8 cellular contexts compared by ENCODE assay signal in genomic region chr22:39173787-39174497, GRCh38. TPM values are rescaled to one million over a fixed set of nuclear protein-coding genes. Genes with fewer than 3 reads are reported as not detected.
DNase-seq lines count a peak whose midpoint lies in the region; ATAC-seq and TF ChIP-seq lines count a peak whose summit lies in the region.

No MANE protein-coding gene starts in this region.

- H3K4me1 ChIP-seq in mesodermal cell (ENCODE audit: control insufficient read depth, insufficient read depth, low read length, poor library complexity, severe bottlenecking) (peaks cover 53% of the 10 kb centered on the region), thyroid gland (peaks cover 39 to 63% of the 10 kb centered on the region in 2 donors)

- H3K9me3 ChIP-seq in mesodermal cell (ENCODE audit: control insufficient read depth, low read length) (no peaks in the 10 kb centered on the region), thyroid gland (no peaks in the 10 kb centered on the region)

- no peaks in the 10 kb centered on the region for H3K27me3 ChIP-seq in brain microvascular endothelial cell (replicated peaks)
- H3K27me3 ChIP-seq in thyroid gland, result no peaks in the 10 kb centered on the region

- intact Hi-C loops in thyroid gland (cut with DNase I), result loop anchor here (5.0 to 10.0 kb wide), 3 partner anchors 61 to 353 kb away; partner anchors contain the start of gene MIEF1

- in situ Hi-C loops in brain microvascular endothelial cell (cut with HindIII; ENCODE audit: low pct_ligation_motif_present, low sequenced_read_pairs), result no loop called here

- peak; percentile 61 for DNase-seq in NK-92 treated with Interleukin-12 subunit alpha and Interleukin-12 subunit beta, amount 100 ng/mL, for 24 hours (lab: John Stamatoyannopoulos, UW)
- no peak for DNase-seq in NK-92 (lab: John Stamatoyannopoulos, UW; ENCODE audit: unreplicated experiment)
- DNase-seq in brain microvascular endothelial cell, result no peak
- DNase-seq in thyroid gland, result no peak
- DNase-seq in DMS153 (lab: John Stamatoyannopoulos, UW), result no peak

- no peak overlapping the region for H3K4me3 ChIP-seq in brain microvascular endothelial cell (ENCODE audit: low read depth, low read length)
- H3K4me3 ChIP-seq in mesodermal cell (ENCODE audit: extremely low read depth, insufficient read depth, low read length, poor library complexity, severe bottlenecking), result no peak overlapping the region
- no peak overlapping the region for H3K4me3 ChIP-seq in thyroid gland (replicated peaks in 1 of 3)

- peak overlapping the region; percentile 83 for H3K27ac ChIP-seq in brain microvascular endothelial cell
- H3K27ac ChIP-seq in mesodermal cell (ENCODE audit: low read depth, low read length, severe bottlenecking), result peak overlapping the region; percentile 97
- peak overlapping the region; percentile 36 to 87 (median 76) for H3K27ac ChIP-seq in thyroid gland

- H3K36me3 ChIP-seq in brain microvascular endothelial cell (replicated peaks) (no peaks in the 10 kb centered on the region), mesodermal cell (ENCODE audit: control insufficient read depth, insufficient read depth, low read length) (no peaks in the 10 kb centered on the region), thyroid gland (no peaks in the 10 kb centered on the region)

- 60 to 77% methylated on average over 6 of the region's 11 CpGs for WGBS in mesodermal cell (ENCODE audit: insufficient coverage in 2 of 2), 2 experiments
- WGBS in thyroid gland, 2 donors, result 61 to 72% methylated on average over 11 of the region's 11 CpGs

- no peak for TF ChIP-seq POLR2A in thyroid gland (IDR thresholded peaks at IDR 0.05)

- no peak for ATAC-seq in GM21576 (IDR thresholded peaks at IDR 0.05; ENCODE audit: unreplicated experiment)
- ATAC-seq in HG02610 (IDR thresholded peaks at IDR 0.05; ENCODE audit: unreplicated experiment), result no peak

- TF ChIP-seq CTCF in brain microvascular endothelial cell (IDR thresholded peaks at IDR 0.05; ENCODE audit: low read depth, low read length, missing control alignments), result no peak
- TF ChIP-seq CTCF in thyroid gland (IDR thresholded peaks at IDR 0.05), result no peak

RNA-seq across cellular contexts. Expression of gene CBX7, which starts 21.5 kb away (rescaled TPM):
- polyA plus RNA-seq in mesodermal cell (2013, experiment 1 of 2), result 4.8 TPM
- 5.3 TPM for polyA plus RNA-seq in mesodermal cell (2013, experiment 2 of 2)
- total RNA-seq in thyroid gland, result 10 to 100 TPM; 49.2 to 88.0 (median 61.9) TPM
